Comparison of ENCODE assay signal across 1 cellular context in the genomic region with DNA sequence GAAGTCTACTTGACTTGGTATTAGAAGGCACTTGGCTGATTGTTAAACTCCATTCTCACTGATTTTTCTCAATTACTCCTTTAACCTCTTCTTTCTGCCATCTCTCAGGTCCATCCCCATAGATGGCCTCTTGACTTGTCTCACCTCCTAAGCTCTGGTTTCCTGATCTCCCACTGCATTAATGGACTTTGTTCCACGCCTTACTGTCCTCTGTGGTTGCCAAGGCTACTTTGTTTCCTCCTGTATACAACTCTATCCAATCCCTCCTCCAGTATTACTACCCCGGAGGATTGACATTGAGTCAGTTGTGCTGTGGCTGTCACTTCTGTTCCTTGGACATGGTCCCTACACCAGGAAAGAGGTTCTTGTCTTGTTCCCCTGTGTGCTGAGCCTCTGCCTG.
TF ChIP-seq lines count a peak whose summit lies in the region.

No MANE protein-coding gene starts in this region.

TF ChIP-seq in SK-N-SH treated with all-trans-retinoic acid at 6 μM for 48 hours, 23 proteins besides CTCF, POLR2A, EP300 and RAD21 (continued from another document):
- TF ChIP-seq ZNF70 (CRISPR knock-in tag; IDR thresholded peaks at IDR 0.05) (no peak), ZNF8 (CRISPR knock-in tag; IDR thresholded peaks at IDR 0.05) (no peak), RARB (CRISPR knock-in tag; IDR thresholded peaks at IDR 0.05) (no peak), BACH2 (CRISPR knock-in tag; IDR thresholded peaks at IDR 0.05; ENCODE audit: borderline replicate concordance) (no peak), TCF4 (CRISPR knock-in tag; IDR thresholded peaks at IDR 0.05; ENCODE audit: borderline replicate concordance) (no peak), ZNF565 (CRISPR knock-in tag; conservative IDR thresholded peaks at IDR 0.05; ENCODE audit: low read depth) (no peak), PPARA (CRISPR knock-in tag; IDR thresholded peaks at IDR 0.05; ENCODE audit: borderline replicate concordance) (no peak), TOX (CRISPR knock-in tag; IDR thresholded peaks at IDR 0.05; ENCODE audit: borderline replicate concordance) (no peak), ZFP30 (CRISPR knock-in tag; IDR thresholded peaks at IDR 0.05) (no peak), ARNTL (CRISPR knock-in tag; IDR thresholded peaks at IDR 0.05; ENCODE audit: borderline replicate concordance, low read depth) (no peak)
- TF ChIP-seq, protein P1, sequence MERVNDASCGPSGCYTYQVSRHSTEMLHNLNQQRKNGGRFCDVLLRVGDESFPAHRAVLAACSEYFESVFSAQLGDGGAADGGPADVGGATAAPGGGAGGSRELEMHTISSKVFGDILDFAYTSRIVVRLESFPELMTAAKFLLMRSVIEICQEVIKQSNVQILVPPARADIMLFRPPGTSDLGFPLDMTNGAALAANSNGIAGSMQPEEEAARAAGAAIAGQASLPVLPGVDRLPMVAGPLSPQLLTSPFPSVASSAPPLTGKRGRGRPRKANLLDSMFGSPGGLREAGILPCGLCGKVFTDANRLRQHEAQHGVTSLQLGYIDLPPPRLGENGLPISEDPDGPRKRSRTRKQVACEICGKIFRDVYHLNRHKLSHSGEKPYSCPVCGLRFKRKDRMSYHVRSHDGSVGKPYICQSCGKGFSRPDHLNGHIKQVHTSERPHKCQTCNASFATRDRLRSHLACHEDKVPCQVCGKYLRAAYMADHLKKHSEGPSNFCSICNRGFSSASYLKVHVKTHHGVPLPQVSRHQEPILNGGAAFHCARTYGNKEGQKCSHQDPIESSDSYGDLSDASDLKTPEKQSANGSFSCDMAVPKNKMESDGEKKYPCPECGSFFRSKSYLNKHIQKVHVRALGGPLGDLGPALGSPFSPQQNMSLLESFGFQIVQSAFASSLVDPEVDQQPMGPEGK (CRISPR knock-in tag; IDR thresholded peaks at IDR 0.05; ENCODE audit: borderline replicate concordance) = no peak
- TF ChIP-seq, protein P2, sequence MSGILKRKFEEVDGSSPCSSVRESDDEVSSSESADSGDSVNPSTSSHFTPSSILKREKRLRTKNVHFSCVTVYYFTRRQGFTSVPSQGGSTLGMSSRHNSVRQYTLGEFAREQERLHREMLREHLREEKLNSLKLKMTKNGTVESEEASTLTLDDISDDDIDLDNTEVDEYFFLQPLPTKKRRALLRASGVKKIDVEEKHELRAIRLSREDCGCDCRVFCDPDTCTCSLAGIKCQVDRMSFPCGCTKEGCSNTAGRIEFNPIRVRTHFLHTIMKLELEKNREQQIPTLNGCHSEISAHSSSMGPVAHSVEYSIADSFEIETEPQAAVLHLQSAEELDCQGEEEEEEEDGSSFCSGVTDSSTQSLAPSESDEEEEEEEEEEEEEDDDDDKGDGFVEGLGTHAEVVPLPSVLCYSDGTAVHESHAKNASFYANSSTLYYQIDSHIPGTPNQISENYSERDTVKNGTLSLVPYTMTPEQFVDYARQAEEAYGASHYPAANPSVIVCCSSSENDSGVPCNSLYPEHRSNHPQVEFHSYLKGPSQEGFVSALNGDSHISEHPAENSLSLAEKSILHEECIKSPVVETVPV (CRISPR knock-in tag; IDR thresholded peaks at IDR 0.05) = no peak
